In the genomic region with DNA sequence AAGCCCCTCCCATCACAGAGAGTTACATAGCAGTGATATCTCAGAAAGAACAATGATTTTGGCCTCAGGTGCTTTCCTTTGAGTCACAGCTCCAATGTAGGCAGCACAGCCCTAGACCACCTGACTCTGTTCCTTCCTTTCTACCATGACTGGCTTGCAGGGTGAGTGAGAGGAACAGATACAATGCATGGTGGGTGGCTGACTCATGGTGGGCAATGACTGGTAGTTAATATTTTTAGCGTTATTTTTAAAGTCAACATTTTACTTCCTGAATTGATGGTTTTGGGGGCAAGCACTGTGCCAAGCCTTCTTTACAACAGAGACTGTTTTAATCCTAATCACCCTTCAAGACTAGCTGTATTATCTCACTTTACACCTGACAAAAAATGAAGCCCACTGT, we compare ENCODE assay signal across 10 cellular contexts. TPM values are rescaled to one million over a fixed set of nuclear protein-coding genes. Genes with fewer than 3 reads are reported as not detected.
A peak's percentile ranks its signal among the peaks of the same experiment; 100 is the strongest.
DNase-seq lines count a peak whose midpoint lies in the region; ATAC-seq, FAIRE-seq and TF ChIP-seq lines count a peak whose summit lies in the region.
"Had no signal": no experiment of that assay in that cellular context is flagged by ENCODE, and none has a peak within 500 bp of the region (broad histone marks: within the 10 kb centered on the region; RNA-seq: fewer than 3 reads in every experiment).

No MANE protein-coding gene starts in this region.

- peak overlapping the region; percentile 60 for H3K4me3 Mint-ChIP-seq in Caco-2 (ENCODE audit: unreplicated experiment)
- H3K4me3 Mint-ChIP-seq: CD8-positive, alpha-beta T cell had no signal

- H3K9me3 ChIP-seq in Caco-2, result no peaks in the 10 kb centered on the region

- intact Hi-C loops in Caco-2 (cut with micrococcal nuclease; ENCODE audit: unreplicated experiment), result no loop called here

- no peak for TF ChIP-seq CTCF in Caco-2 (IDR thresholded peaks at IDR 0.05; ENCODE audit: insufficient read depth in 1 of 2, low read depth in 1 of 2, low read length in 1 of 2, severe bottlenecking in 1 of 2, unreplicated experiment in 1 of 2)
- no peak for TF ChIP-seq CTCF in coronary artery (IDR thresholded peaks at IDR 0.05)

- no peak for FAIRE-seq in HTR-8/SVneo (lab: Jason Lieb, UNC)

- H3K27me3 Mint-ChIP-seq in Caco-2 (ENCODE audit: insufficient read depth, unreplicated experiment), result no peaks in the 10 kb centered on the region

- POLR2A ChIA-PET in Caco-2 (lab: Charles Lee), result no interaction called here

- H3K36me3 Mint-ChIP-seq in Caco-2 (ENCODE audit: insufficient read depth, unreplicated experiment), result peaks cover 6% of the 10 kb centered on the region
- H3K36me3 Mint-ChIP-seq: CD8-positive, alpha-beta T cell had no signal

- H3K27me3 ChIP-seq in Caco-2 (replicated peaks; ENCODE audit: control insufficient read depth, insufficient read depth, low read length), result no peaks in the 10 kb centered on the region

- H3K4me3 ChIP-seq in Caco-2 (ENCODE audit: low read depth, low read length) (no peak overlapping the region), coronary artery (no peak overlapping the region)

- peak; percentile 52 for ATAC-seq in GM19468 (IDR thresholded peaks at IDR 0.05; ENCODE audit: extremely low read depth, unreplicated experiment)
- ATAC-seq: CD8-positive, alpha-beta T cell had no signal

- H3K9me3 Mint-ChIP-seq in Caco-2 (ENCODE audit: unreplicated experiment), result no peaks in the 10 kb centered on the region
- H3K9me3 Mint-ChIP-seq: CD8-positive, alpha-beta T cell had no signal

- DNase-seq in Caco-2 (no peak), HTR-8/SVneo (ENCODE audit: insufficient read length, low spot score) (peak; percentile 29), epithelial cell of prostate (ENCODE audit: low read depth, low spot score) (peak; percentile 68), coronary artery (ENCODE audit: low spot score) (no peak), KG1 (lab: John Stamatoyannopoulos, UW) (no peak), ecto neural progenitor cell (ENCODE audit: low spot score) (no peak), NCI-H748 (lab: John Stamatoyannopoulos, UW; ENCODE audit: unreplicated experiment) (no peak)
- DNase-seq: CD8-positive, alpha-beta T cell had no signal

- BruUV-seq in Caco-2 (replicated peaks; lab: Mats Ljungman, UMichigan), result no TSS peak

- peaks cover 17% of the 10 kb centered on the region for H3K4me1 ChIP-seq in Caco-2

- H3K27ac Mint-ChIP-seq in Caco-2 (ENCODE audit: unreplicated experiment), result peak overlapping the region; percentile 25
- H3K27ac Mint-ChIP-seq: CD8-positive, alpha-beta T cell had no signal

- CTCF ChIA-PET in Caco-2 (lab: Charles Lee), result no interaction called here

- H3K4me1 Mint-ChIP-seq in Caco-2 (ENCODE audit: low read depth, unreplicated experiment), result no peaks in the 10 kb centered on the region

- H3K36me3 ChIP-seq in Caco-2 (ENCODE audit: control insufficient read depth, insufficient read depth, low read length), result no peaks in the 10 kb centered on the region

- peak overlapping the region; percentile 21 for H3K27ac ChIP-seq in epithelial cell of prostate
- H3K27ac ChIP-seq in coronary artery, result no peak overlapping the region

RNA-seq across cellular contexts. Expression of a gene that starts 32.8 kb away (rescaled TPM):
- 59.7 and 67.2 TPM in 2 replicates for total RNA-seq in Caco-2 (2022)
- total RNA-seq: CD8-positive, alpha-beta T cell; T-helper 2 cell treated with Interferon-gamma antibody and Interleukin-4, amounts not matched to agents 100 ng/mL and 5 ng/mL, for 36 hours had no signal

Comparison
In these comparisons a context has a peak if more than half of its experiments do, and no peak if none do; other contexts are left out.
1. DNase-seq: peak in HTR-8/SVneo (single experiment) and epithelial cell of prostate (single experiment); none in Caco-2 (0 of 2), coronary artery (single experiment), KG1 (single experiment), ecto neural progenitor cell (single experiment) and NCI-H748 (single experiment).